In the genomic region with DNA sequence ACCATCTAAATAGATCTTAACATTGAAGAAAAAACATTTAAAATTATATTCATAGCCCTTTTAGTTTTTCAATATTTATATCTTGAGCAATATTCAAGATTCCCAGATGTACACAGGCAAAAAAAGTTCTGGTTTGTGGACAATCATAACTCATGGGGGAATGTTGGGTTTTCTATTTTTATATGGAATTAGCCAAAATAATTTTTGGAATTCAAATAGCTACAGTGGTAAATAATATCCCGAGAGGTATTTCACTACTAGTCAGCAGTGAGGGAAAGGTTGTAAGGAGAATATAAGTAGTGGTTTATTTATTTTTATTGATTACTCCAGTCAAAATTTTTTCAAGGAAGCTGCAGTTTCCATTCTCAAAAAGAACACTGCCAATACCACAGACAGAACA, we compare ENCODE assay signal across 22 cellular contexts.
DNase-seq lines count a peak whose midpoint lies in the region; TF ChIP-seq lines count a peak whose summit lies in the region.
"Had no signal": no experiment of that assay in that cellular context is flagged by ENCODE, and none has a peak within 500 bp of the region (broad histone marks: within the 10 kb centered on the region; RNA-seq: fewer than 3 reads in every experiment).

No MANE protein-coding gene starts in this region.

- H2AK5ac ChIP-seq in trophoblast cell (ENCODE audit: low read length): no peak overlapping the region

- H3K4me3 Mint-ChIP-seq in activated naive CD4-positive, alpha-beta T cell treated with anti-CD3 and anti-CD28 coated beads for 36 hours: no peak overlapping the region
- H3K4me3 Mint-ChIP-seq in MCF 10A (ENCODE audit: unreplicated experiment): no peak overlapping the region
- no peak overlapping the region for H3K4me3 Mint-ChIP-seq in neural progenitor cell
- H3K4me3 Mint-ChIP-seq: memory B cell; naive thymus-derived CD8-positive, alpha-beta T cell had no signal

- no peak overlapping the region for H2BK5ac ChIP-seq in trophoblast cell (ENCODE audit: low read depth, low read length, poor library complexity)

- WGBS in tibial nerve, 2 donors: 57 to 70% methylated on average over 1 of the region's 1 CpG
- WGBS in trophoblast cell (ENCODE audit: extremely low coverage, insufficient coverage, insufficient read length): no CpG with 5 or more reads among the region's 1 CpG

- H3K9me3 ChIP-seq in osteoblast (ENCODE audit: low read depth, low read length): no peaks in the 10 kb centered on the region
- H3K9me3 ChIP-seq in tibial nerve: no peaks in the 10 kb centered on the region
- no peaks in the 10 kb centered on the region for H3K9me3 ChIP-seq in trophoblast cell (ENCODE audit: insufficient read depth, low read depth, low read length)
- H3K9me3 ChIP-seq in neural progenitor cell (ENCODE audit: low read depth): no peaks in the 10 kb centered on the region
- H3K9me3 ChIP-seq: Peyer's patch, prostate gland had no signal

- H2BK120ac ChIP-seq in trophoblast cell (ENCODE audit: insufficient read depth, low read length, poor library complexity): no peak overlapping the region

- H3K27ac ChIP-seq in osteoblast (ENCODE audit: low read depth, low read length) (peak overlapping the region; percentile 74), tibial nerve (peak overlapping the region in 3 of 4 donors; percentile 38 to 83 (median 63)), trophoblast cell (ENCODE audit: low read depth, low read length) (no peak overlapping the region), neural progenitor cell (no peak overlapping the region)
- H3K27ac ChIP-seq: C4-2B, SK-N-MC had no signal

- no peak overlapping the region for H3K4ac ChIP-seq in trophoblast cell (ENCODE audit: low read depth, low read length)

- intact Hi-C loops in activated naive CD4-positive, alpha-beta T cell treated with anti-CD3 and anti-CD28 coated beads for 36 hours (cut with micrococcal nuclease): loop anchor here (1.0 to 10.0 kb wide), 6 partner anchors 13 to 1147 kb away; no protein-coding TSS in a partner anchor
- intact Hi-C loops in MCF 10A (cut with micrococcal nuclease): loop anchor here (1.0 to 10.0 kb wide), 2 partner anchors 213 to 947 kb away; a partner anchor contains a TSS

- H3K27me3 ChIP-seq in osteoblast (ENCODE audit: insufficient read depth, low read length) (no peaks in the 10 kb centered on the region), tibial nerve (no peaks in the 10 kb centered on the region), trophoblast cell (ENCODE audit: insufficient read depth, low read length) (no peaks in the 10 kb centered on the region), neural progenitor cell (no peaks in the 10 kb centered on the region)
- H3K27me3 ChIP-seq: Peyer's patch had no signal

- no peak overlapping the region for H3K14ac ChIP-seq in trophoblast cell (ENCODE audit: low read length)

- H3K18ac ChIP-seq in trophoblast cell (ENCODE audit: low read length): no peak overlapping the region

- no peak overlapping the region for H3K9ac ChIP-seq in trophoblast cell (ENCODE audit: low read length)
- H3K9ac ChIP-seq in neural progenitor cell: no peak overlapping the region

- TF ChIP-seq POLR2A in tibial nerve (IDR thresholded peaks at IDR 0.05): no peak

- H3K79me2 ChIP-seq in osteoblast (ENCODE audit: insufficient read depth, low read length) (no peaks in the 10 kb centered on the region), trophoblast cell (ENCODE audit: control insufficient read depth, insufficient read depth, low read length, poor library complexity) (no peaks in the 10 kb centered on the region), neural progenitor cell (ENCODE audit: low read depth) (no peaks in the 10 kb centered on the region)

- no peak overlapping the region for H4K91ac ChIP-seq in trophoblast cell (ENCODE audit: low read depth, low read length)

- no peaks in the 10 kb centered on the region for H3F3A ChIP-seq in neural progenitor cell (ENCODE audit: low read depth)

- H4K20me1 ChIP-seq in osteoblast (ENCODE audit: insufficient read depth, low read length) (no peaks in the 10 kb centered on the region), neural progenitor cell (ENCODE audit: low read depth) (no peaks in the 10 kb centered on the region)

- H3K9me3 Mint-ChIP-seq in activated naive CD4-positive, alpha-beta T cell treated with anti-CD3 and anti-CD28 coated beads for 36 hours: no peaks in the 10 kb centered on the region
- H3K9me3 Mint-ChIP-seq in MCF 10A (ENCODE audit: unreplicated experiment) (no peaks in the 10 kb centered on the region), neural progenitor cell (no peaks in the 10 kb centered on the region)
- H3K9me3 Mint-ChIP-seq: activated T-helper 2 cell treated with anti-CD3 and anti-CD28 coated beads, Interferon-gamma antibody, Interleukin-2, Interleukin-4, amounts not matched to agents 10 μg/mL and 5 μg/mL and 100 μg/mL, durations not matched to agents 14 hours and 24 hours and 36 hours; naive thymus-derived CD8-positive, alpha-beta T cell had no signal

- H3K79me1 ChIP-seq in trophoblast cell (ENCODE audit: low read length): no peaks in the 10 kb centered on the region

- H3K27ac Mint-ChIP-seq in activated naive CD4-positive, alpha-beta T cell treated with anti-CD3 and anti-CD28 coated beads for 36 hours: peak overlapping the region; percentile 41
- H3K27ac Mint-ChIP-seq in MCF 10A (ENCODE audit: low read depth, unreplicated experiment) (peak overlapping the region; percentile 98), neural progenitor cell (no peak overlapping the region)
- H3K27ac Mint-ChIP-seq: activated T-helper 2 cell treated with anti-CD3 and anti-CD28 coated beads, Interferon-gamma antibody, Interleukin-2, Interleukin-4, amounts not matched to agents 10 μg/mL and 5 μg/mL and 100 μg/mL, durations not matched to agents 14 hours and 24 hours and 36 hours; memory B cell; naive thymus-derived CD8-positive, alpha-beta T cell had no signal

- BruUV-seq in MCF 10A (replicated peaks; lab: Mats Ljungman, UMichigan): no TSS peak

- no peak for TF ChIP-seq EP300 in tibial nerve (IDR thresholded peaks at IDR 0.05)

- H4K8ac ChIP-seq in trophoblast cell (ENCODE audit: low read depth, low read length): no peak overlapping the region

- H3K27me3 Mint-ChIP-seq in activated naive CD4-positive, alpha-beta T cell treated with anti-CD3 and anti-CD28 coated beads for 36 hours (ENCODE audit: low read depth): peaks cover 11% of the 10 kb centered on the region
- H3K27me3 Mint-ChIP-seq in MCF 10A (ENCODE audit: insufficient read depth, unreplicated experiment) (no peaks in the 10 kb centered on the region), neural progenitor cell (ENCODE audit: insufficient read depth, low read depth) (no peaks in the 10 kb centered on the region)
- H3K27me3 Mint-ChIP-seq: memory B cell had no signal

- no peak for TF ChIP-seq CTCF in MCF 10A (IDR thresholded peaks at IDR 0.05; ENCODE audit: unreplicated experiment)
- TF ChIP-seq CTCF in osteoblast (IDR thresholded peaks at IDR 0.05; ENCODE audit: extremely low read depth, low read depth, low read length): no peak
- no peak for TF ChIP-seq CTCF in tibial nerve (IDR thresholded peaks at IDR 0.05)
- no peak for TF ChIP-seq CTCF in neural progenitor cell (IDR thresholded peaks at IDR 0.05)

- no peak overlapping the region for H3K23ac ChIP-seq in trophoblast cell (ENCODE audit: low read length)

- DNase-seq in activated naive CD4-positive, alpha-beta T cell treated with anti-CD3 and anti-CD28 coated beads for 36 hours: no peak
- DNase-seq in activated naive CD4-positive, alpha-beta T cell treated with Interleukin-2 at 50 U/mL for 16 hours: no peak
- no peak for DNase-seq in MCF 10A (ENCODE audit: unreplicated experiment)
- DNase-seq in osteoblast (ENCODE audit: insufficient read length, low spot score, missing footprints): no peak
- DNase-seq in tibial nerve (ENCODE audit: low spot score in 2 of 2): no peak
- no peak for DNase-seq in trophoblast cell
- DNase-seq in inferior parietal cortex (ENCODE audit: extremely low spot score): no peak
- DNase-seq in neural progenitor cell (ENCODE audit: low spot score): no peak
- DNase-seq: caudate nucleus; Kasumi-1; naive thymus-derived CD8-positive, alpha-beta T cell; NCI-H1105 treated with DMSO at 0.1 percent for 48 hours; NCI-H2081 treated with DMSO at 0.1 percent for 48 hours; NCI-H446 treated with DMSO at 0.1 percent for 48 hours; NK-92 treated with Interleukin-12 subunit alpha and Interleukin-12 subunit beta, amount 100 ng/mL, for 24 hours; Peyer's patch; stimulated activated CD4-positive, alpha-beta T cell treated with anti-CD3 and anti-CD28 coated beads, Interleukin-4, amount 100 ng/mL, for 4 hours had no signal

- no peak overlapping the region for H3K4me3 ChIP-seq in osteoblast (ENCODE audit: insufficient read depth, low read length)
- no peak overlapping the region for H3K4me3 ChIP-seq in tibial nerve
- no peak overlapping the region for H3K4me3 ChIP-seq in trophoblast cell (ENCODE audit: low read depth, low read length)
- H3K4me3 ChIP-seq in neural progenitor cell: no peak overlapping the region
- H3K4me3 ChIP-seq: Peyer's patch, prostate gland, SK-N-MC had no signal

- H3K4me1 Mint-ChIP-seq in activated naive CD4-positive, alpha-beta T cell treated with anti-CD3 and anti-CD28 coated beads for 36 hours (ENCODE audit: low read depth): peaks cover 30% of the 10 kb centered on the region
- H3K4me1 Mint-ChIP-seq in MCF 10A (ENCODE audit: insufficient read depth, unreplicated experiment): peaks cover 34% of the 10 kb centered on the region
- H3K4me1 Mint-ChIP-seq in neural progenitor cell: peaks cover 6% of the 10 kb centered on the region
- H3K4me1 Mint-ChIP-seq: memory B cell; naive thymus-derived CD8-positive, alpha-beta T cell had no signal

- no peaks in the 10 kb centered on the region for H3K36me3 Mint-ChIP-seq in activated naive CD4-positive, alpha-beta T cell treated with anti-CD3 and anti-CD28 coated beads for 36 hours (ENCODE audit: low read depth)
- H3K36me3 Mint-ChIP-seq in MCF 10A (ENCODE audit: insufficient read depth, unreplicated experiment) (peaks cover 20% of the 10 kb centered on the region), neural progenitor cell (peaks cover 12% of the 10 kb centered on the region)
- H3K36me3 Mint-ChIP-seq: memory B cell; naive thymus-derived CD8-positive, alpha-beta T cell had no signal

- H2AFZ ChIP-seq in osteoblast (ENCODE audit: low read length) (no peak overlapping the region), trophoblast cell (ENCODE audit: insufficient read depth, low read length, poor library complexity) (no peak overlapping the region), neural progenitor cell (replicated peaks) (no peak overlapping the region)

- no peak overlapping the region for H2BK12ac ChIP-seq in trophoblast cell (ENCODE audit: low read length)

- CTCF ChIA-PET in activated naive CD4-positive, alpha-beta T cell treated with anti-CD3 and anti-CD28 coated beads for 36 hours (lab: Charles Lee): no interaction called here
- CTCF ChIA-PET in MCF 10A (lab: Yijun Ruan, JAX): interaction anchor here (0.6 kb wide), 1 partner anchor 1326 kb away, joined by 3 read pairs; no protein-coding TSS in a partner anchor

- no peaks in the 10 kb centered on the region for H3K36me3 ChIP-seq in osteoblast (ENCODE audit: insufficient read depth, low read length)
- no peaks in the 10 kb centered on the region for H3K36me3 ChIP-seq in tibial nerve
- no peaks in the 10 kb centered on the region for H3K36me3 ChIP-seq in trophoblast cell (ENCODE audit: control insufficient read depth in 1 of 2, insufficient read depth in 2 of 2, low read length in 2 of 2)
- H3K36me3 ChIP-seq in neural progenitor cell: no peaks in the 10 kb centered on the region
- H3K36me3 ChIP-seq: Peyer's patch, prostate gland had no signal

- POLR2A ChIA-PET in MCF 10A (lab: Yijun Ruan, JAX): interaction anchor here (0.7 kb wide), 1 partner anchor 1299 kb away, joined by 3 read pairs; no protein-coding TSS in a partner anchor

- no peak overlapping the region for H3K4me2 ChIP-seq in osteoblast (ENCODE audit: insufficient read depth, low read length)
- H3K4me2 ChIP-seq in trophoblast cell (ENCODE audit: low read length): no peak overlapping the region
- H3K4me2 ChIP-seq in neural progenitor cell: no peak overlapping the region

- peaks cover 27% of the 10 kb centered on the region for H3K4me1 ChIP-seq in osteoblast (ENCODE audit: insufficient read depth, low read length)
- H3K4me1 ChIP-seq in tibial nerve: peaks cover 0 to 24% (median 2%) of the 10 kb centered on the region in 4 donors
- H3K4me1 ChIP-seq in trophoblast cell (ENCODE audit: control insufficient read depth in 1 of 2, insufficient read depth in 2 of 2, low read length in 2 of 2): no peaks in the 10 kb centered on the region
- no peaks in the 10 kb centered on the region for H3K4me1 ChIP-seq in neural progenitor cell
- H3K4me1 ChIP-seq: Peyer's patch, prostate gland had no signal

- no peak overlapping the region for H4K12ac ChIP-seq in trophoblast cell (ENCODE audit: low read depth, low read length)

Comparison
In these comparisons a context has a peak if more than half of its experiments do, and no peak if none do; other contexts are left out.
1. H3K27ac ChIP-seq: peak in osteoblast (single experiment) and tibial nerve (3 of 4); none in trophoblast cell (single experiment) and neural progenitor cell (single experiment).